In genomic region chr1:180563013-180563827, GRCh38 we compare ENCODE assay signal across 14 cellular contexts. TPM values are rescaled to one million over a fixed set of nuclear protein-coding genes. Genes with fewer than 3 reads are reported as not detected.
DNase-seq lines count a peak whose midpoint lies in the region; ATAC-seq and TF ChIP-seq lines count a peak whose summit lies in the region.
"Had no signal": no experiment of that assay in that cellular context is flagged by ENCODE, and none has a peak within 500 bp of the region (broad histone marks: within the 10 kb centered on the region; RNA-seq: fewer than 3 reads in every experiment).

No MANE protein-coding gene starts in this region.

- DNase-seq in HCEC 1CT (peak; percentile 9), WTC11 (ENCODE audit: low spot score) (no peak), cardiac muscle cell (ENCODE audit: low read depth in 1 of 2, low spot score in 1 of 2) (peak in 1 of 2 donors; percentile 49), smooth muscle cell of the brain vasculature (ENCODE audit: low read depth, low spot score) (peak; percentile 40), NCI-H1694 treated with DMSO at 0.1 percent for 48 hours (lab: John Stamatoyannopoulos, UW) (no peak), NCI-H774 (lab: John Stamatoyannopoulos, UW) (no peak), upper lobe of right lung (no peak), vagina (ENCODE audit: extremely low spot score in 2 of 2) (no peak)
- DNase-seq: activated CD4-positive, alpha-beta T cell treated with anti-CD3 and anti-CD28 coated beads for 1 hour; activated naive CD4-positive, alpha-beta T cell treated with anti-CD3 and anti-CD28 coated beads, Interleukin-2, amount 50 U/mL, for 16 hours; glutamatergic neuron; uterus had no signal

- H3K4me1 Mint-ChIP-seq in WTC11, result no peaks in the 10 kb centered on the region; the same call in 1 of the 2 replicates
- H3K4me1 Mint-ChIP-seq: nephron had no signal

- ATAC-seq in WTC11 (peak; percentile 36), upper lobe of right lung (no peak)

- H3K36me3 Mint-ChIP-seq in WTC11, result peaks cover 3% of the 10 kb centered on the region

- peaks cover 17% of the 10 kb centered on the region for H3K9me3 Mint-ChIP-seq in WTC11
- H3K9me3 Mint-ChIP-seq: nephron had no signal

- no peak overlapping the region for H3K27ac Mint-ChIP-seq in WTC11
- H3K27ac Mint-ChIP-seq: nephron had no signal

- TF ChIP-seq CTCF in WTC11 (IDR thresholded peaks at IDR 0.05), result no peak
- TF ChIP-seq CTCF in cardiac muscle cell (IDR thresholded peaks at IDR 0.05; ENCODE audit: low read depth, low read length), result no peak
- TF ChIP-seq CTCF in upper lobe of right lung (IDR thresholded peaks at IDR 0.05), result no peak
- TF ChIP-seq CTCF in vagina (IDR thresholded peaks at IDR 0.05), result no peak

- H3K27me3 Mint-ChIP-seq in WTC11 (ENCODE audit: low read depth), result no peaks in the 10 kb centered on the region

- H3K27ac ChIP-seq in cardiac muscle cell (peak overlapping the region; percentile 70), upper lobe of right lung (no peak overlapping the region), vagina (no peak overlapping the region)
- H3K27ac ChIP-seq: KMS-11, uterus had no signal

- intact Hi-C loops in upper lobe of right lung (cut with DNase I), result no loop called here
- intact Hi-C loops in vagina (cut with DNase I), result no loop called here

- TF ChIP-seq POLR2A in vagina (IDR thresholded peaks at IDR 0.05), result no peak

- H3K4me3 Mint-ChIP-seq in WTC11, result no peak overlapping the region
- H3K4me3 Mint-ChIP-seq: nephron had no signal

- H3K27me3 ChIP-seq in cardiac muscle cell (no peaks in the 10 kb centered on the region), upper lobe of right lung (no peaks in the 10 kb centered on the region), vagina (no peaks in the 10 kb centered on the region)
- H3K27me3 ChIP-seq: uterus had no signal

- H3K9me3 ChIP-seq in cardiac muscle cell (ENCODE audit: low read depth), result no peaks in the 10 kb centered on the region
- no peaks in the 10 kb centered on the region for H3K9me3 ChIP-seq in upper lobe of right lung
- no peaks in the 10 kb centered on the region for H3K9me3 ChIP-seq in vagina
- H3K9me3 ChIP-seq: uterus had no signal

- CTCF ChIA-PET in WTC11 (lab: Charles Lee), result interaction anchor here (0.6 kb wide), 1 partner anchor 10 kb away, joined by 3 read pairs; no protein-coding TSS in a partner anchor

- H3K36me3 ChIP-seq in cardiac muscle cell (no peaks in the 10 kb centered on the region), upper lobe of right lung (no peaks in the 10 kb centered on the region), vagina (no peaks in the 10 kb centered on the region)
- H3K36me3 ChIP-seq: uterus had no signal

- POLR2A ChIA-PET in WTC11 (lab: Charles Lee), result no interaction called here

- H3K4me1 ChIP-seq in cardiac muscle cell (ENCODE audit: low read depth) (peaks cover 43% of the 10 kb centered on the region), upper lobe of right lung (no peaks in the 10 kb centered on the region), vagina (peaks cover 7% of the 10 kb centered on the region)
- H3K4me1 ChIP-seq: uterus had no signal

- H3K4me3 ChIP-seq in cardiac muscle cell, result no peak overlapping the region
- no peak overlapping the region for H3K4me3 ChIP-seq in upper lobe of right lung
- H3K4me3 ChIP-seq in vagina, result no peak overlapping the region
- H3K4me3 ChIP-seq: uterus had no signal

TF ChIP-seq in WTC11, 78 proteins besides CTCF, POLR2A, EP300 and RAD21:
- TF ChIP-seq ZSCAN18 (CRISPR knock-in tag; IDR thresholded peaks at IDR 0.05), result no peak
- TF ChIP-seq, protein P1, sequence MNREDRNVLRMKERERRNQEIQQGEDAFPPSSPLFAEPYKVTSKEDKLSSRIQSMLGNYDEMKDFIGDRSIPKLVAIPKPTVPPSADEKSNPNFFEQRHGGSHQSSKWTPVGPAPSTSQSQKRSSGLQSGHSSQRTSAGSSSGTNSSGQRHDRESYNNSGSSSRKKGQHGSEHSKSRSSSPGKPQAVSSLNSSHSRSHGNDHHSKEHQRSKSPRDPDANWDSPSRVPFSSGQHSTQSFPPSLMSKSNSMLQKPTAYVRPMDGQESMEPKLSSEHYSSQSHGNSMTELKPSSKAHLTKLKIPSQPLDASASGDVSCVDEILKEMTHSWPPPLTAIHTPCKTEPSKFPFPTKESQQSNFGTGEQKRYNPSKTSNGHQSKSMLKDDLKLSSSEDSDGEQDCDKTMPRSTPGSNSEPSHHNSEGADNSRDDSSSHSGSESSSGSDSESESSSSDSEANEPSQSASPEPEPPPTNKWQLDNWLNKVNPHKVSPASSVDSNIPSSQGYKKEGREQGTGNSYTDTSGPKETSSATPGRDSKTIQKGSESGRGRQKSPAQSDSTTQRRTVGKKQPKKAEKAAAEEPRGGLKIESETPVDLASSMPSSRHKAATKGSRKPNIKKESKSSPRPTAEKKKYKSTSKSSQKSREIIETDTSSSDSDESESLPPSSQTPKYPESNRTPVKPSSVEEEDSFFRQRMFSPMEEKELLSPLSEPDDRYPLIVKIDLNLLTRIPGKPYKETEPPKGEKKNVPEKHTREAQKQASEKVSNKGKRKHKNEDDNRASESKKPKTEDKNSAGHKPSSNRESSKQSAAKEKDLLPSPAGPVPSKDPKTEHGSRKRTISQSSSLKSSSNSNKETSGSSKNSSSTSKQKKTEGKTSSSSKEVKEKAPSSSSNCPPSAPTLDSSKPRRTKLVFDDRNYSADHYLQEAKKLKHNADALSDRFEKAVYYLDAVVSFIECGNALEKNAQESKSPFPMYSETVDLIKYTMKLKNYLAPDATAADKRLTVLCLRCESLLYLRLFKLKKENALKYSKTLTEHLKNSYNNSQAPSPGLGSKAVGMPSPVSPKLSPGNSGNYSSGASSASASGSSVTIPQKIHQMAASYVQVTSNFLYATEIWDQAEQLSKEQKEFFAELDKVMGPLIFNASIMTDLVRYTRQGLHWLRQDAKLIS (CRISPR knock-in tag; IDR thresholded peaks at IDR 0.05; ENCODE audit: borderline replicate concordance), result no peak
- no peak for TF ChIP-seq ZNF532 (CRISPR knock-in tag; IDR thresholded peaks at IDR 0.05; ENCODE audit: borderline replicate concordance)
- no peak for TF ChIP-seq ZNF263 (CRISPR knock-in tag; IDR thresholded peaks at IDR 0.05; ENCODE audit: low read depth)
- TF ChIP-seq OVOL2 (CRISPR knock-in tag; IDR thresholded peaks at IDR 0.05; ENCODE audit: borderline replicate concordance), result no peak
TF ChIP-seq in WTC11: peak in this region for 0.

RNA-seq across cellular contexts. Expression of gene OVAAL, which starts 4.5 kb away (rescaled TPM):
- total RNA-seq in WTC11 (2021) (not detected in 3 replicates), cardiac muscle cell (0.21 and 1.1 TPM in 2 replicates), upper lobe of right lung (not detected), vagina (not detected)
- polyA plus RNA-seq in cardiac muscle cell, result 0.91 and 2.5 TPM in 2 replicates
- total RNA-seq: uterus had no signal

Comparison
In these comparisons a context has a peak if more than half of its experiments do, and no peak if none do; other contexts are left out.
1. DNase-seq: peak in HCEC 1CT (single experiment) and smooth muscle cell of the brain vasculature (single experiment); none in WTC11 (single experiment), NCI-H1694 treated with DMSO at 0.1 percent for 48 hours (single experiment), NCI-H774 (single experiment), upper lobe of right lung (single experiment) and vagina (0 of 2).